25 cellular contexts compared by ENCODE assay signal in the genomic region with DNA sequence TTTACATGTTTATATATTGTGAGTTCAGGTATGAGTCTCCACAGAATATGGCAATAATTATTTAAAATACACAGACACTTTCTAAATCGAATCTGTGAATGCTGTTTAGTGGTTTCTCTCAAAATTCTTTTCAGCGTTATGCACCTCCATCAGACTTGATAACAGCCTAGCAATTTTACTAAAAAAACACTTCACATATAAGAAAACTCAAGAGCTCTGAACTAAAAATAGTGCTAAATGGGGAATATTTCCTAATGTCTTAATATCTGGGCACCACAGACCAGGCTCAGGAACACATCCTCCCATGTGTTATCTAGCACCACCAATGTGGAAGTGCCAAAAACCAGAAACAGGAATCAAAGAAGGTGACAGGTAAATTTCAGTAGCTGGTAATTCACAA. TPM values are rescaled to one million over a fixed set of nuclear protein-coding genes. Genes with fewer than 3 reads are reported as not detected.
DNase-seq lines count a peak whose midpoint lies in the region; ATAC-seq and TF ChIP-seq lines count a peak whose summit lies in the region.
"Had no signal": no experiment of that assay in that cellular context is flagged by ENCODE, and none has a peak within 500 bp of the region (broad histone marks: within the 10 kb centered on the region; RNA-seq: fewer than 3 reads in every experiment).

No MANE protein-coding gene starts in this region.

- CTCF ChIA-PET in PC-9 (lab: Charles Lee) = interaction anchor here (0.7 kb wide), 1 partner anchor 465 kb away, joined by 3 read pairs; no protein-coding TSS in a partner anchor

- no peak for TF ChIP-seq CTCF in GM23338 (conservative IDR thresholded peaks at IDR 0.05; ENCODE audit: low read depth in 2 of 2)
- no peak for TF ChIP-seq CTCF in PC-9 (conservative IDR thresholded peaks at IDR 0.05)
- TF ChIP-seq CTCF in chondrocyte (IDR thresholded peaks at IDR 0.05) = no peak
- no peak for TF ChIP-seq CTCF in nephron progenitor cell (IDR thresholded peaks at IDR 0.05)

- no peaks in the 10 kb centered on the region for H3F3A ChIP-seq in GM23338 (replicated peaks; ENCODE audit: low read depth)
- H3F3A ChIP-seq in PC-9 (ENCODE audit: insufficient read depth, low read depth) = peaks cover 14% of the 10 kb centered on the region

- H3K4me3 ChIP-seq in GM23338 = no peak overlapping the region
- H3K4me3 ChIP-seq in PC-9 = no peak overlapping the region
- H3K4me3 ChIP-seq: esophagus muscularis mucosa, tibial nerve had no signal

- BruUV-seq in PC-9 (replicated peaks; lab: Mats Ljungman, UMichigan) = no TSS peak

- H3K27ac Mint-ChIP-seq in GM23338 (peak overlapping the region; percentile 6; the same call in 1 of the 2 replicates), chondrocyte (ENCODE audit: unreplicated experiment) (peak overlapping the region; percentile 97), nephron progenitor cell (peak overlapping the region; percentile 36)
- H3K27ac Mint-ChIP-seq: activated CD4-positive, alpha-beta memory T cell treated with anti-CD3 and anti-CD28 coated beads, Interleukin-2, amount 10 ng/mL, durations not matched to agents 7 days and 5 days; CD4-positive, alpha-beta memory T cell; progenitor cell of endocrine pancreas; stimulated activated naive CD8-positive, alpha-beta T cell treated with anti-CD3 and anti-CD28 coated beads, Interleukin-15, Interleukin-2, amounts not matched to agents 100 ng/mL and 50 ng/mL, for 24 hours had no signal

- H4K20me1 ChIP-seq in GM23338 (replicated peaks; ENCODE audit: insufficient read depth) = no peaks in the 10 kb centered on the region
- H4K20me1 ChIP-seq in PC-9 (ENCODE audit: insufficient read depth) = no peaks in the 10 kb centered on the region

- POLR2A ChIA-PET in PC-9 (lab: Charles Lee; ENCODE audit: unreplicated experiment) = no interaction called here

- no peak for TF ChIP-seq POLR2A in erythroblast (IDR thresholded peaks at IDR 0.05; ENCODE audit: low read length)

- intact Hi-C loops in PC-9 (cut with micrococcal nuclease; ENCODE audit: unreplicated experiment) = no loop called here

- H3K9me2 ChIP-seq in GM23338 (ENCODE audit: insufficient read depth) (no peaks in the 10 kb centered on the region), PC-9 (ENCODE audit: insufficient read depth) (no peaks in the 10 kb centered on the region)

- H3K9me3 ChIP-seq in PC-9 (ENCODE audit: insufficient read depth, low read depth) = no peaks in the 10 kb centered on the region; the same call in 1 of the 2 replicates
- H3K9me3 ChIP-seq: esophagus muscularis mucosa had no signal

- H3K4me1 Mint-ChIP-seq in GM23338 (peaks cover 44% of the 10 kb centered on the region), chondrocyte (ENCODE audit: low read depth) (peaks cover 75% of the 10 kb centered on the region), nephron progenitor cell (peaks cover 14% of the 10 kb centered on the region)
- H3K4me1 Mint-ChIP-seq: activated CD4-positive, alpha-beta memory T cell treated with anti-CD3 and anti-CD28 coated beads, Interleukin-2, amount 10 ng/mL, durations not matched to agents 7 days and 5 days; CD4-positive, alpha-beta memory T cell had no signal

- no peak overlapping the region for H3K27ac ChIP-seq in GM23338 (ENCODE audit: low read depth)
- H3K27ac ChIP-seq in PC-9 = peak overlapping the region; percentile 96
- H3K27ac ChIP-seq: esophagus muscularis mucosa had no signal

- H2AFZ ChIP-seq in GM23338 (no peak overlapping the region), PC-9 (no peak overlapping the region)

- H3K4me1 ChIP-seq in GM23338 (ENCODE audit: insufficient read depth) (peaks cover 30% of the 10 kb centered on the region), PC-9 (replicated peaks; ENCODE audit: insufficient read depth) (peaks cover 37% of the 10 kb centered on the region)
- H3K4me1 ChIP-seq: esophagus muscularis mucosa had no signal

- H3K79me2 ChIP-seq in GM23338 (replicated peaks; ENCODE audit: insufficient read depth) = peaks cover 20% of the 10 kb centered on the region
- H3K79me2 ChIP-seq in PC-9 (ENCODE audit: low read depth) = peaks cover 40% of the 10 kb centered on the region

- peaks cover 13% of the 10 kb centered on the region for H3K36me3 Mint-ChIP-seq in GM23338 (ENCODE audit: low read depth)
- H3K36me3 Mint-ChIP-seq in chondrocyte (ENCODE audit: low read depth) = no peaks in the 10 kb centered on the region
- peaks cover 17% of the 10 kb centered on the region for H3K36me3 Mint-ChIP-seq in nephron progenitor cell (ENCODE audit: low read depth)

- DNase-seq in GM23338 (ENCODE audit: low spot score) (no peak), PC-9 (no peak), chondrocyte (ENCODE audit: low spot score) (no peak), nephron progenitor cell (no peak), SKM-1 treated with dmso at 0.1 percent for 144 hours (lab: John Stamatoyannopoulos, UW; ENCODE audit: unreplicated experiment) (no peak), erythroblast (lab: John Stamatoyannopoulos, UW) (no peak)
- DNase-seq in stimulated activated CD4-positive, alpha-beta T cell treated with anti-CD3 and anti-CD28 coated beads, Interleukin-2, amount 100 ng/mL, for 24 hours = no peak
- DNase-seq: activated CD4-positive, alpha-beta memory T cell treated with anti-CD3 and anti-CD28 coated beads, Interleukin-2, amount 10 ng/mL, durations not matched to agents 7 days and 5 days; activated gamma-delta T cell treated with Interleukin-2 at 50 U/mL for 16 hours; activated T-cell treated with anti-CD3 and anti-CD28 coated beads for 4 hours; caudate nucleus; CD4-positive, alpha-beta memory T cell; DMS79 treated with DMSO at 0.1 percent for 48 hours; H7; Kasumi-1; midbrain; NCI-H1105; NCI-H524; SIG-M5; stimulated activated CD4-positive, alpha-beta T cell treated with anti-CD3 and anti-CD28 coated beads, Interleukin-2, amount 100 ng/mL, for 48 hours had no signal

- ATAC-seq in GM23338 = no peak
- ATAC-seq in GM21717 (IDR thresholded peaks at IDR 0.05; ENCODE audit: unreplicated experiment) = no peak

- H3K36me3 ChIP-seq in GM23338 (ENCODE audit: insufficient read depth) (no peaks in the 10 kb centered on the region), PC-9 (ENCODE audit: low read depth) (no peaks in the 10 kb centered on the region)
- H3K36me3 ChIP-seq: esophagus muscularis mucosa, tibial nerve had no signal

- H3K4me3 Mint-ChIP-seq in GM23338 (no peak overlapping the region), chondrocyte (ENCODE audit: unreplicated experiment) (peak overlapping the region; percentile 7), nephron progenitor cell (no peak overlapping the region)
- H3K4me3 Mint-ChIP-seq: activated CD4-positive, alpha-beta memory T cell treated with anti-CD3 and anti-CD28 coated beads, Interleukin-2, amount 10 ng/mL, durations not matched to agents 7 days and 5 days; CD4-positive, alpha-beta memory T cell; stimulated activated naive CD8-positive, alpha-beta T cell treated with anti-CD3 and anti-CD28 coated beads, Interleukin-15, Interleukin-2, amounts not matched to agents 100 ng/mL and 50 ng/mL, for 24 hours had no signal

- peak overlapping the region; percentile 54 for H3K4me2 ChIP-seq in GM23338
- peak overlapping the region; percentile 79 for H3K4me2 ChIP-seq in PC-9

- H3K9me3 Mint-ChIP-seq in GM23338 (no peaks in the 10 kb centered on the region; the same call in 2 of the 3 replicates), chondrocyte (ENCODE audit: low read depth) (peaks cover 2% of the 10 kb centered on the region), nephron progenitor cell (peaks cover 13% of the 10 kb centered on the region)
- H3K9me3 Mint-ChIP-seq: activated CD4-positive, alpha-beta memory T cell treated with anti-CD3 and anti-CD28 coated beads, Interleukin-2, amount 10 ng/mL, durations not matched to agents 7 days and 5 days had no signal

- no peaks in the 10 kb centered on the region for H3K27me3 ChIP-seq in GM23338 (ENCODE audit: insufficient read depth)
- H3K27me3 ChIP-seq in PC-9 (ENCODE audit: insufficient read depth, low read depth) = no peaks in the 10 kb centered on the region
- H3K27me3 ChIP-seq: esophagus muscularis mucosa, tibial nerve had no signal

- H3K27me3 Mint-ChIP-seq in GM23338 (ENCODE audit: insufficient read depth, low read depth, poor library complexity) (no peaks in the 10 kb centered on the region), chondrocyte (ENCODE audit: low read depth) (no peaks in the 10 kb centered on the region), nephron progenitor cell (ENCODE audit: low read depth, poor library complexity) (no peaks in the 10 kb centered on the region)
- H3K27me3 Mint-ChIP-seq: activated CD4-positive, alpha-beta memory T cell treated with anti-CD3 and anti-CD28 coated beads, Interleukin-2, amount 10 ng/mL, durations not matched to agents 7 days and 5 days; CD4-positive, alpha-beta memory T cell; progenitor cell of endocrine pancreas; stimulated activated naive CD8-positive, alpha-beta T cell treated with anti-CD3 and anti-CD28 coated beads, Interleukin-15, Interleukin-2, amounts not matched to agents 100 ng/mL and 50 ng/mL, for 24 hours had no signal

TF ChIP-seq in GM23338, 12 proteins besides CTCF, POLR2A, EP300 and RAD21 (continues in another document):
- TF ChIP-seq CREB1 (CRISPR knock-in tag; IDR thresholded peaks at IDR 0.05; ENCODE audit: low read depth) = no peak
- no peak for TF ChIP-seq JUNB (IDR thresholded peaks at IDR 0.05; ENCODE audit: unreplicated experiment)
- no peak for TF ChIP-seq POLR2AphosphoS5 (IDR thresholded peaks at IDR 0.05; ENCODE audit: low read depth)
- TF ChIP-seq ZNF331 (CRISPR knock-in tag; IDR thresholded peaks at IDR 0.05; ENCODE audit: low read depth) = no peak
- TF ChIP-seq EZH2phosphoT487 (IDR thresholded peaks at IDR 0.05; ENCODE audit: unreplicated experiment) = no peak
- no peak for TF ChIP-seq ZNF114 (CRISPR knock-in tag; IDR thresholded peaks at IDR 0.05)

RNA-seq across cellular contexts. Expression of a gene that starts 47.9 kb away (rescaled TPM):
- total RNA-seq in GM23338 (2014; rRNA removed; shearing (Covaris generic)) = 15.3 and 17.2 TPM in 2 replicates
- polyA plus RNA-seq in GM23338 (2016; fragmentation: Nextera tagmentation; extraction: Ambion mirVana) = 3.4 and 3.9 TPM in 2 replicates
- total RNA-seq in PC-9 (2021) = 31.1 and 35.1 TPM in 2 replicates
- 14.6 to 26.1 TPM (median 15.8 TPM) in 3 replicates for total RNA-seq in chondrocyte

Comparison
In these comparisons a context has a peak if more than half of its experiments do, and no peak if none do; other contexts are left out.
1. H3K27ac Mint-ChIP-seq: peak in every context shown above with its lines; median percentile 97 in chondrocyte; 36 in nephron progenitor cell; 6 in GM23338.